Comparison of ENCODE assay signal across 8 cellular contexts in genomic region chr10:29636178-29636577, GRCh38. TPM values are rescaled to one million over a fixed set of nuclear protein-coding genes. Genes with fewer than 3 reads are reported as not detected.
A peak's percentile ranks its signal among the peaks of the same experiment; 100 is the strongest.
DNase-seq lines count a peak whose midpoint lies in the region; ATAC-seq and TF ChIP-seq lines count a peak whose summit lies in the region.

No MANE protein-coding gene starts in this region.

- H2BK5ac ChIP-seq in trophoblast cell (ENCODE audit: low read depth, low read length, poor library complexity), result no peak overlapping the region

- no peak overlapping the region for H3K14ac ChIP-seq in trophoblast cell (ENCODE audit: low read length)

- peaks cover 28% of the 10 kb centered on the region for H3K4me1 ChIP-seq in KMS-11 (ENCODE audit: low read depth, poor library complexity, severe bottlenecking)
- peaks cover 16 to 28% of the 10 kb centered on the region in 2 donors for H3K4me1 ChIP-seq in mucosa of rectum (ENCODE audit: control insufficient read depth in 2 of 2, insufficient read depth in 2 of 2, low read length in 2 of 2)
- H3K4me1 ChIP-seq in trophoblast cell (ENCODE audit: control insufficient read depth in 1 of 2, insufficient read depth in 2 of 2, low read length in 2 of 2), result peaks cover 3 to 6% of the 10 kb centered on the region in 2 experiments

- no peak overlapping the region for H3K23ac ChIP-seq in trophoblast cell (ENCODE audit: low read length)

- ATAC-seq in GM18870 (IDR thresholded peaks at IDR 0.05; ENCODE audit: unreplicated experiment), result no peak

- H2AK5ac ChIP-seq in trophoblast cell (ENCODE audit: low read length), result no peak overlapping the region

- no peak overlapping the region for H4K12ac ChIP-seq in trophoblast cell (ENCODE audit: low read depth, low read length)

- H3K4me2 ChIP-seq in KMS-11 (peak overlapping the region; percentile 23; the same call in 1 of the 2 replicates), trophoblast cell (ENCODE audit: low read length) (no peak overlapping the region)

- TF ChIP-seq CTCF in AG09309 (IDR thresholded peaks at IDR 0.05; ENCODE audit: control insufficient read depth, insufficient read depth, low read depth, low read length, missing control alignments) (no peak), KMS-11 (conservative IDR thresholded peaks at IDR 0.05; ENCODE audit: low read depth, low read length) (no peak), cardiac fibroblast (IDR thresholded peaks at IDR 0.05; ENCODE audit: low read depth, low read length) (no peak)

- H3K36me3 ChIP-seq in KMS-11 (ENCODE audit: insufficient read depth) (no peaks in the 10 kb centered on the region), mucosa of rectum (ENCODE audit: control insufficient read depth in 2 of 2, insufficient read depth in 2 of 2, low read length in 2 of 2) (peaks cover 0 to 2% of the 10 kb centered on the region in 2 donors), trophoblast cell (ENCODE audit: control insufficient read depth in 1 of 2, insufficient read depth in 2 of 2, low read length in 2 of 2) (peaks cover 5 to 7% of the 10 kb centered on the region in 2 experiments)

- H3K79me1 ChIP-seq in trophoblast cell (ENCODE audit: low read length), result peaks cover 3% of the 10 kb centered on the region

- no peak overlapping the region for H2BK12ac ChIP-seq in trophoblast cell (ENCODE audit: low read length)

- no peaks in the 10 kb centered on the region for H3K79me2 ChIP-seq in KMS-11 (ENCODE audit: insufficient read depth, low read depth)
- no peaks in the 10 kb centered on the region for H3K79me2 ChIP-seq in trophoblast cell (ENCODE audit: control insufficient read depth, insufficient read depth, low read length, poor library complexity)

- H3K4me3 ChIP-seq in AG09309 (ENCODE audit: control insufficient read depth, low read depth, low read length) (no peak overlapping the region), KMS-11 (IDR thresholded peaks at IDR 0.05; ENCODE audit: insufficient read depth, low read depth, low read length) (no peak overlapping the region), cardiac fibroblast (replicated peaks in 1 of 2; ENCODE audit: low read depth in 2 of 2, low read length in 2 of 2) (no peak overlapping the region), mucosa of rectum (ENCODE audit: low read length in 2 of 2) (no peak overlapping the region), trophoblast cell (ENCODE audit: low read depth, low read length) (no peak overlapping the region)

- H3K27me3 ChIP-seq in KMS-11 (ENCODE audit: insufficient read depth, low read depth), result no peaks in the 10 kb centered on the region
- no peaks in the 10 kb centered on the region for H3K27me3 ChIP-seq in mucosa of rectum (ENCODE audit: control insufficient read depth in 2 of 2, insufficient read depth in 2 of 2, low read length in 2 of 2)
- no peaks in the 10 kb centered on the region for H3K27me3 ChIP-seq in trophoblast cell (ENCODE audit: insufficient read depth, low read length)

- no peak overlapping the region for H4K8ac ChIP-seq in trophoblast cell (ENCODE audit: low read depth, low read length)

- WGBS in trophoblast cell (ENCODE audit: extremely low coverage, insufficient coverage, insufficient read length), result no CpG with 5 or more reads among the region's 2 CpGs

- no peak overlapping the region for H2BK120ac ChIP-seq in trophoblast cell (ENCODE audit: insufficient read depth, low read length, poor library complexity)

- H3K9ac ChIP-seq in KMS-11 (no peak overlapping the region), mucosa of rectum (ENCODE audit: low read depth in 1 of 2, low read length in 2 of 2) (no peak overlapping the region), trophoblast cell (ENCODE audit: low read length) (no peak overlapping the region)

- H3K9me3 ChIP-seq in mucosa of rectum (ENCODE audit: control insufficient read depth in 2 of 2, low read length in 2 of 2) (no peaks in the 10 kb centered on the region), trophoblast cell (ENCODE audit: insufficient read depth, low read depth, low read length) (peaks cover 1% of the 10 kb centered on the region)

- no peak overlapping the region for H3K18ac ChIP-seq in trophoblast cell (ENCODE audit: low read length)

- H3K27ac ChIP-seq in KMS-11 (peak overlapping the region; percentile 16; the same call in 1 of the 2 replicates), mucosa of rectum (ENCODE audit: low read depth in 2 of 2, low read length in 2 of 2) (peak overlapping the region; percentile 76 to 86), trophoblast cell (ENCODE audit: low read depth, low read length) (no peak overlapping the region)

- no peaks in the 10 kb centered on the region for H4K20me1 ChIP-seq in KMS-11 (ENCODE audit: insufficient read depth)

- H4K91ac ChIP-seq in trophoblast cell (ENCODE audit: low read depth, low read length), result no peak overlapping the region

- H3K4ac ChIP-seq in trophoblast cell (ENCODE audit: low read depth, low read length), result no peak overlapping the region

- peak; percentile 48 for DNase-seq in AG09309 (ENCODE audit: low read depth)
- peak; percentile 85 to 91 for DNase-seq in cardiac fibroblast (ENCODE audit: low read depth in 2 of 2)
- DNase-seq in trophoblast cell, result no peak
- no peak for DNase-seq in NCI-H2029 treated with DMSO at 0.1 percent for 48 hours (lab: John Stamatoyannopoulos, UW)
- no peak for DNase-seq in OCI-M2 (lab: John Stamatoyannopoulos, UW; ENCODE audit: unreplicated experiment)

- H2AFZ ChIP-seq in KMS-11 (ENCODE audit: low read depth), result no peak overlapping the region
- H2AFZ ChIP-seq in trophoblast cell (ENCODE audit: insufficient read depth, low read length, poor library complexity), result no peak overlapping the region

RNA-seq across cellular contexts. Expression of gene SVIL, which starts 1.4 kb away (rescaled TPM):
- 25.1 and 25.3 TPM in 2 replicates for polyA plus RNA-seq in trophoblast cell (2013)

Comparison
In these comparisons a context has a peak if more than half of its experiments do, and no peak if none do; other contexts are left out.
1. DNase-seq: peak in AG09309 (single experiment) and cardiac fibroblast (2 of 2); none in trophoblast cell (0 of 2), NCI-H2029 treated with DMSO at 0.1 percent for 48 hours (single experiment) and OCI-M2 (single experiment).